In genomic region chr1:79325126-79325525, GRCh38 we compare ENCODE assay signal across 35 cellular contexts.
"Had no signal": no experiment of that assay in that cellular context is flagged by ENCODE, and none has a peak within 500 bp of the region (broad histone marks: within the 10 kb centered on the region; RNA-seq: fewer than 3 reads in every experiment).

No MANE protein-coding gene starts in this region.

- H3K36me3 Mint-ChIP-seq: activated naive CD8-positive, alpha-beta T cell; T-cell had no signal

- H3K4me1 Mint-ChIP-seq: activated B cell treated with CpG ODN at 0.5 μM for 24 hours; activated T-helper 17 cell treated with anti-CD3 and anti-CD28 coated beads, Interleukin-2, amount 50 U/mL, for 72 hours; central memory CD8-positive, alpha-beta T cell; T-cell; T-helper 17 cell had no signal

- H3K9me3 ChIP-seq: esophagus squamous epithelium, gastrocnemius medialis had no signal

- H3K4me3 ChIP-seq: esophagus squamous epithelium, gastrocnemius medialis, heart left ventricle had no signal

- H3K27ac ChIP-seq: brain microvascular endothelial cell, epithelial cell of prostate, esophagus squamous epithelium, gastrocnemius medialis, heart left ventricle, VCaP had no signal

- H3K27ac Mint-ChIP-seq: activated B cell treated with CpG ODN at 0.5 μM for 24 hours; activated CD8-positive, alpha-beta T cell treated with anti-CD3 and anti-CD28 coated beads for 36 hours; activated naive CD8-positive, alpha-beta T cell; activated T-helper 17 cell treated with anti-CD3 and anti-CD28 coated beads, Interleukin-2, amount 50 U/mL, for 72 hours; effector memory CD8-positive, alpha-beta T cell; T-cell; T-helper 17 cell; T-helper 2 cell treated with Interferon-gamma antibody and Interleukin-4, amounts not matched to agents 5 μg/mL and 100 μg/mL, for 36 hours had no signal

- FAIRE-seq: astrocyte, bronchial epithelial cell, endothelial cell of umbilical vein had no signal

- H3K36me3 ChIP-seq: brain microvascular endothelial cell, esophagus squamous epithelium, gastrocnemius medialis, heart left ventricle had no signal

- H3K27me3 Mint-ChIP-seq: activated B cell treated with CpG ODN at 0.5 μM for 24 hours; activated CD8-positive, alpha-beta T cell treated with anti-CD3 and anti-CD28 coated beads for 36 hours; activated naive CD8-positive, alpha-beta T cell; activated T-helper 17 cell treated with anti-CD3 and anti-CD28 coated beads, Interleukin-2, amount 50 U/mL, for 72 hours; central memory CD8-positive, alpha-beta T cell; effector memory CD8-positive, alpha-beta T cell; T-cell; T-helper 17 cell had no signal

- H3K4me1 ChIP-seq: esophagus squamous epithelium, gastrocnemius medialis, heart left ventricle had no signal

- H3K9me3 Mint-ChIP-seq: activated T-cell treated with anti-CD3 and anti-CD28 coated beads, Interleukin-2, amount 50 U/mL, for 4 hours; T-helper 2 cell treated with Interferon-gamma antibody and Interleukin-4, amounts not matched to agents 5 μg/mL and 100 μg/mL, for 36 hours had no signal

- DNase-seq: activated B cell treated with CpG ODN at 0.5 μM for 24 hours; activated CD4-positive, alpha-beta T cell treated with anti-CD3 and anti-CD28 coated beads, Interleukin-2, amount 50 U/mL, for 1 hour; activated CD4-positive, alpha-beta T cell treated with anti-CD3 and anti-CD28 coated beads, Interleukin-2, amount 50 U/mL, for 48 hours; activated CD8-positive, alpha-beta memory T cell treated with anti-CD3 and anti-CD28 coated beads for 24 hours; activated CD8-positive, alpha-beta T cell treated with anti-CD3 and anti-CD28 coated beads for 36 hours; activated effector memory CD4-positive, alpha-beta T cell treated with Interleukin-2 at 50 U/mL for 16 hours; activated gamma-delta T cell treated with Interleukin-2 at 50 U/mL for 16 hours; activated naive CD4-positive, alpha-beta T cell treated with anti-CD3 and anti-CD28 coated beads, Interleukin-2, amount 50 U/mL, for 16 hours; activated naive CD4-positive, alpha-beta T cell treated with Interleukin-2 at 50 U/mL for 16 hours; activated T-cell treated with anti-CD3 and anti-CD28 coated beads, Interleukin-2, amount 50 U/mL, for 4 hours; amniotic stem cell; anterior cingulate cortex; brain microvascular endothelial cell; cortex of kidney; dermis blood vessel endothelial cell; effector CD4-positive, alpha-beta T cell; effector memory CD8-positive, alpha-beta T cell; esophagus squamous epithelium; gastrocnemius medialis; glutamatergic neuron; heart left ventricle; SW 1271; T-cell; T-helper 17 cell; T1000 had no signal

- ATAC-seq: activated CD4-positive, CD25-positive, alpha-beta regulatory T cell treated with anti-CD3 and anti-CD28 coated beads, Interleukin-2, amount 50 U/mL, for 24 hours; activated CD8-positive, alpha-beta T cell treated with anti-CD3 and anti-CD28 coated beads for 36 hours; activated T-helper 17 cell treated with anti-CD3 and anti-CD28 coated beads, Interleukin-2, amount 50 U/mL, for 72 hours; effector memory CD8-positive, alpha-beta T cell; gastrocnemius medialis; heart left ventricle; T-cell; T-helper 17 cell had no signal

- H3K27me3 ChIP-seq: brain microvascular endothelial cell, esophagus squamous epithelium, gastrocnemius medialis, heart left ventricle had no signal

- H3K4me3 Mint-ChIP-seq: activated B cell treated with CpG ODN at 0.5 μM for 24 hours; activated CD8-positive, alpha-beta T cell treated with anti-CD3 and anti-CD28 coated beads for 36 hours; activated naive CD8-positive, alpha-beta T cell; activated T-cell treated with anti-CD3 and anti-CD28 coated beads, Interleukin-2, amount 50 U/mL, for 4 hours; activated T-helper 17 cell treated with anti-CD3 and anti-CD28 coated beads, Interleukin-2, amount 50 U/mL, for 72 hours; central memory CD8-positive, alpha-beta T cell; effector memory CD8-positive, alpha-beta T cell; T-cell; T-helper 17 cell; T-helper 2 cell treated with Interferon-gamma antibody and Interleukin-4, amounts not matched to agents 5 μg/mL and 100 μg/mL, for 36 hours had no signal
